15 cellular contexts compared by ENCODE assay signal in the genomic region with DNA sequence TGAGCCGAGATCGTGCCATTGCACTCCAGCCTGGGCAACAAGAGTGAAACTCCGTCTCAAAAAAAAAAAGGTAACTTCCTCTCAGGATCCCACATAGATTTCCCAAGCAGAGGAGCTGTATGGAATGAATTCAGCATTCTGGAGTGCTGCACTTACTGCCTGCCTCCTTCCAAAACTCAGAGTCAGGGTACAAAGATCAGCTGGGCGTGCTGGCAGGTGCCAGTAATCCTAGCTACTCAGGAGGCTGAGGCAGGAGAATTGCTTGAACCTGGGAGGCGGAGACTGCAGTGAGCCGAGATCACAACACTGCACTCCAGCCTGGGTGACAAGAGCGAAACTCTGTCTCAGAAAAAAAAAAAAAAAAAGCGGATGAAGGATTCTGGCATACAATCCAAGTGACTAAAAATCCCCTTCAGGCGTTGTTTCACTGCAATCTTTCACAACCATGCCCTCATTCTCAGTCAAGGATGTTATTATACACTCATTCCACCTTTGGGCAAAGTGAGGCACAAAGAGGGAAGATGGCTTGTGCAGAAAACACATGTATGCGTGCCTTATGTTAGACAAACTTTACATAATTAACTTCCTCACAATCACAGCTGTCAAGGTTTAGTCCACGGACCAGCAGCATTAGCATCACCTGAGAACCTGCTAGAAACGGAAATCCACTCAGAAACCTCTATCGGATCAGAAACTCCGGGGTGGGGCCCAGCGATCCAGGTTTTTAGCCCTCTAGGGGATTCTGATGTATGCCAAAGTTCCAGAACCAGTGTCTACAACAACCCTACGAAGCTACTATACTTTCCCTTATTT. TPM values are rescaled to one million over a fixed set of nuclear protein-coding genes. Genes with fewer than 3 reads are reported as not detected.
DNase-seq lines count a peak whose midpoint lies in the region; ATAC-seq, FAIRE-seq and TF ChIP-seq lines count a peak whose summit lies in the region.
"Had no signal": no experiment of that assay in that cellular context is flagged by ENCODE, and none has a peak within 500 bp of the region (broad histone marks: within the 10 kb centered on the region; RNA-seq: fewer than 3 reads in every experiment).

No MANE protein-coding gene starts in this region.

- peaks cover 30% of the 10 kb centered on the region for H3K4me1 ChIP-seq in CD4-positive, CD25-positive, alpha-beta regulatory T cell (ENCODE audit: control insufficient read depth, insufficient read depth, low read length, poor library complexity, severe bottlenecking)
- H3K4me1 ChIP-seq in OCI-LY1 (ENCODE audit: insufficient read depth, low read length, severe bottlenecking) (peaks cover 23% of the 10 kb centered on the region), muscle layer of duodenum (ENCODE audit: control insufficient read depth in 1 of 2, insufficient read depth in 2 of 2, low read length in 2 of 2) (peaks cover 6 to 25% of the 10 kb centered on the region in 2 donors), spleen (peaks cover 17 to 55% (median 37%) of the 10 kb centered on the region in 6 donors)

- no peaks in the 10 kb centered on the region for H3K27me3 ChIP-seq in CD4-positive, CD25-positive, alpha-beta regulatory T cell (ENCODE audit: control insufficient read depth, insufficient read depth, low read length)
- no peaks in the 10 kb centered on the region for H3K27me3 ChIP-seq in OCI-LY1 (ENCODE audit: insufficient read depth, low read length)
- H3K27me3 ChIP-seq in bronchial epithelial cell (ENCODE audit: control insufficient read depth, insufficient read depth, low read length): no peaks in the 10 kb centered on the region
- no peaks in the 10 kb centered on the region for H3K27me3 ChIP-seq in muscle layer of duodenum (ENCODE audit: low read depth, low read length)
- no peaks in the 10 kb centered on the region for H3K27me3 ChIP-seq in spleen (replicated peaks in 1 of 7)
- H3K27me3 ChIP-seq: dorsolateral prefrontal cortex, gastroesophageal sphincter had no signal

- no peak for FAIRE-seq in bronchial epithelial cell (lab: Jason Lieb, UNC)
- FAIRE-seq: TTC549 had no signal

- no peak for TF ChIP-seq CTCF in OCI-LY1 (IDR thresholded peaks at IDR 0.05; ENCODE audit: low read length)
- no peak for TF ChIP-seq CTCF in bronchial epithelial cell (IDR thresholded peaks at IDR 0.05; ENCODE audit: insufficient read depth, low read length, severe bottlenecking)
- TF ChIP-seq CTCF in endothelial cell (IDR thresholded peaks at IDR 0.05; ENCODE audit: unreplicated experiment): no peak
- no peak for TF ChIP-seq CTCF in spleen (IDR thresholded peaks at IDR 0.05 in 8 of 11, conservative IDR thresholded peaks at IDR 0.05 in 3 of 11)

- peaks cover 4 to 38% (median 27%) of the 10 kb centered on the region in 4 donors for H3K4me1 Mint-ChIP-seq in CD4-positive, CD25-positive, alpha-beta regulatory T cell
- H3K4me1 Mint-ChIP-seq in endothelial cell (ENCODE audit: unreplicated experiment): peaks cover 6% of the 10 kb centered on the region

- H3K79me2 ChIP-seq in OCI-LY1 (ENCODE audit: insufficient read depth, low read length): peaks cover 5% of the 10 kb centered on the region

- H3K4me3 Mint-ChIP-seq in CD4-positive, CD25-positive, alpha-beta regulatory T cell: peak overlapping the region; percentile 92 to 97 (median 96)
- H3K4me3 Mint-ChIP-seq in endothelial cell (ENCODE audit: unreplicated experiment): no peak overlapping the region

- no peak overlapping the region for H3K4me3 ChIP-seq in CD4-positive, CD25-positive, alpha-beta regulatory T cell (ENCODE audit: low read depth, low read length)
- no peak overlapping the region for H3K4me3 ChIP-seq in OCI-LY1 (ENCODE audit: low read depth, low read length, poor library complexity, severe bottlenecking)
- no peak overlapping the region for H3K4me3 ChIP-seq in bronchial epithelial cell (ENCODE audit: low read depth, low read length)
- H3K4me3 ChIP-seq in muscle layer of duodenum (ENCODE audit: low read depth in 1 of 2, low read length in 2 of 2): no peak overlapping the region
- H3K4me3 ChIP-seq in spleen: peak overlapping the region in 1 of 8 donors; percentile 79

- no peaks in the 10 kb centered on the region for H3K9me3 ChIP-seq in CD4-positive, CD25-positive, alpha-beta regulatory T cell (ENCODE audit: control insufficient read depth in 2 of 2, low read length in 2 of 2)
- H3K9me3 ChIP-seq in OCI-LY1 (ENCODE audit: low read length) (no peaks in the 10 kb centered on the region), muscle layer of duodenum (ENCODE audit: control insufficient read depth in 1 of 2, low read length in 2 of 2) (no peaks in the 10 kb centered on the region), spleen (no peaks in the 10 kb centered on the region)
- H3K9me3 ChIP-seq: gastroesophageal sphincter had no signal

- H2AFZ ChIP-seq in OCI-LY1 (ENCODE audit: low read length): peak overlapping the region; percentile 89

- peak overlapping the region in 1 of 3 donors; percentile 96 for H3K27ac Mint-ChIP-seq in CD4-positive, CD25-positive, alpha-beta regulatory T cell
- no peak overlapping the region for H3K27ac Mint-ChIP-seq in endothelial cell (ENCODE audit: unreplicated experiment)

- no peaks in the 10 kb centered on the region for H3K9me2 ChIP-seq in OCI-LY1 (ENCODE audit: low read depth, low read length)

- no peaks in the 10 kb centered on the region for H4K20me1 ChIP-seq in OCI-LY1 (ENCODE audit: insufficient read depth, low read length)

- WGBS in spleen, 5 donors: 78 to 82% (median 78%) methylated on average over 16 of the region's 16 CpGs

- no peak overlapping the region for H3K27ac ChIP-seq in CD4-positive, CD25-positive, alpha-beta regulatory T cell (ENCODE audit: insufficient read depth, low read length, poor library complexity, severe bottlenecking)
- H3K27ac ChIP-seq in OCI-LY1 (ENCODE audit: low read depth, low read length, poor library complexity, severe bottlenecking) (peak overlapping the region; percentile 83), muscle layer of duodenum (ENCODE audit: low read length) (peak overlapping the region; percentile 51), spleen (peak overlapping the region in 3 of 8 donors; percentile 92 to 95 (median 93))

- peak overlapping the region; percentile 97 for H3K4me2 ChIP-seq in OCI-LY1 (ENCODE audit: low read length)

- peak overlapping the region; percentile 32; the same call in 1 of the 2 replicates for H3K9ac ChIP-seq in OCI-LY1 (ENCODE audit: low read length)

- H3K36me3 ChIP-seq in CD4-positive, CD25-positive, alpha-beta regulatory T cell (ENCODE audit: control insufficient read depth, insufficient read depth, low read length): peaks cover 17% of the 10 kb centered on the region
- H3K36me3 ChIP-seq in OCI-LY1 (ENCODE audit: insufficient read depth, low read length): peaks cover 18% of the 10 kb centered on the region
- peaks cover 9% of the 10 kb centered on the region for H3K36me3 ChIP-seq in bronchial epithelial cell (ENCODE audit: control insufficient read depth, insufficient read depth, low read length)
- H3K36me3 ChIP-seq in muscle layer of duodenum (ENCODE audit: control insufficient read depth in 1 of 2, insufficient read depth in 2 of 2, low read length in 2 of 2): peaks cover 5 to 10% of the 10 kb centered on the region in 2 donors
- peaks cover 0 to 25% (median 21%) of the 10 kb centered on the region in 6 donors for H3K36me3 ChIP-seq in spleen

- H3K36me3 Mint-ChIP-seq in CD4-positive, CD25-positive, alpha-beta regulatory T cell: peaks cover 6% of the 10 kb centered on the region
- no peaks in the 10 kb centered on the region for H3K36me3 Mint-ChIP-seq in endothelial cell (ENCODE audit: low read depth, unreplicated experiment)

- no peaks in the 10 kb centered on the region for H3K9me3 Mint-ChIP-seq in CD4-positive, CD25-positive, alpha-beta regulatory T cell
- H3K9me3 Mint-ChIP-seq in endothelial cell (ENCODE audit: unreplicated experiment): no peaks in the 10 kb centered on the region

- no peak for ATAC-seq in CD4-positive, CD25-positive, alpha-beta regulatory T cell (ENCODE audit: low read depth in 2 of 2)
- ATAC-seq in GM21447 (IDR thresholded peaks at IDR 0.05; ENCODE audit: unreplicated experiment) (no peak), HG02623 (IDR thresholded peaks at IDR 0.05; ENCODE audit: unreplicated experiment) (no peak)
- ATAC-seq: gastroesophageal sphincter had no signal

- intact Hi-C loops in spleen (cut with DNase I; ENCODE audit: low total_unique reads): loop anchor here (5.0 kb wide), 2 partner anchors 43 to 63 kb away; no protein-coding TSS in a partner anchor

- no peak for DNase-seq in CD4-positive, CD25-positive, alpha-beta regulatory T cell
- DNase-seq in bronchial epithelial cell (ENCODE audit: low read depth) (peak; percentile 59), endothelial cell (ENCODE audit: low spot score) (no peak), spleen (no peak)
- DNase-seq: activated CD8-positive, alpha-beta memory T cell treated with anti-CD3 and anti-CD28 coated beads, Interleukin-2, amount 10 ng/mL, durations not matched to agents 7 days and 5 days; dorsolateral prefrontal cortex; NCI-H1105; NCI-H524; stimulated activated CD4-positive, alpha-beta T cell treated with anti-CD3 and anti-CD28 coated beads, Interleukin-15, amount 100 ng/mL, for 24 hours had no signal

- no peak for TF ChIP-seq POLR2A in spleen (IDR thresholded peaks at IDR 0.05)

- H3F3A ChIP-seq in OCI-LY1 (ENCODE audit: insufficient read depth, low read length): no peaks in the 10 kb centered on the region

- peaks cover 4% of the 10 kb centered on the region for H3K27me3 Mint-ChIP-seq in CD4-positive, CD25-positive, alpha-beta regulatory T cell
- H3K27me3 Mint-ChIP-seq in endothelial cell (ENCODE audit: unreplicated experiment): no peaks in the 10 kb centered on the region
- H3K27me3 Mint-ChIP-seq: activated CD8-positive, alpha-beta memory T cell treated with anti-CD3 and anti-CD28 coated beads, Interleukin-2, amount 10 ng/mL, durations not matched to agents 7 days and 5 days had no signal

RNA-seq across cellular contexts. Expression of a gene that starts 1.1 kb away (rescaled TPM):
- 38.2 TPM for total RNA-seq in CD4-positive, CD25-positive, alpha-beta regulatory T cell
- polyA plus RNA-seq in CD4-positive, CD25-positive, alpha-beta regulatory T cell: 10 to 100 TPM; 33.7 to 46.9 (median 41.2) TPM
- total RNA-seq in bronchial epithelial cell: 39.8 and 50.1 TPM in 2 replicates
- total RNA-seq in endothelial cell (ENCODE audit: unreplicated experiment): 15.7 TPM
- total RNA-seq in spleen: 10 to 100 TPM; 24.0 to 55.3 (median 30.2) TPM
- polyA plus RNA-seq in spleen: 10 to 100 TPM; 28.5 to 33.9 (median 31.1) TPM

RNA-seq across cellular contexts. Expression of a gene that starts 9.6 kb away (rescaled TPM):
- 209 TPM for total RNA-seq in CD4-positive, CD25-positive, alpha-beta regulatory T cell
- 100 to 1,000 TPM; 321 to 829 (median 545) TPM for polyA plus RNA-seq in CD4-positive, CD25-positive, alpha-beta regulatory T cell
- total RNA-seq in bronchial epithelial cell (1,816 and 1,987 TPM in 2 replicates), endothelial cell (ENCODE audit: unreplicated experiment) (18.6 TPM), spleen (100 to 1,000 TPM; 158 to 544 (median 389) TPM)
- polyA plus RNA-seq in spleen: 100 to 1,000 TPM; 371 to 519 (median 445) TPM

RNA-seq across cellular contexts. Expression of a gene that starts 11.8 kb away (rescaled TPM):
- total RNA-seq in CD4-positive, CD25-positive, alpha-beta regulatory T cell: 24.8 TPM
- polyA plus RNA-seq in CD4-positive, CD25-positive, alpha-beta regulatory T cell: 10 to 100 TPM; 10.9 to 19.2 (median 13.1) TPM
- 40.3 and 45.6 TPM in 2 replicates for total RNA-seq in bronchial epithelial cell
- 110 TPM for total RNA-seq in endothelial cell (ENCODE audit: unreplicated experiment)
- 100 to 1,000 TPM in 5 of 7 donors, 10 to 100 TPM in 2; 69.9 to 151 (median 106) TPM for total RNA-seq in spleen
- polyA plus RNA-seq in spleen: 10 to 100 TPM; 24.6 to 62.0 (median 34.2) TPM

RNA-seq across cellular contexts. Expression of a gene that starts 26.5 kb away (rescaled TPM):
- total RNA-seq in CD4-positive, CD25-positive, alpha-beta regulatory T cell: 2.0 TPM
- polyA plus RNA-seq in CD4-positive, CD25-positive, alpha-beta regulatory T cell: 1 to 10 TPM; 1.1 to 5.8 (median 3.4) TPM
- total RNA-seq in bronchial epithelial cell (2.2 and 3.4 TPM in 2 replicates), endothelial cell (ENCODE audit: unreplicated experiment) (13.4 TPM), spleen (10 to 100 TPM in 5 of 7 donors, 1 to 10 TPM in 2; 9.3 to 17.8 (median 11.2) TPM)
- polyA plus RNA-seq in spleen: 10 to 100 TPM; 14.7 to 26.6 (median 15.4) TPM

RNA-seq across cellular contexts. Expression of a gene that starts 45.5 kb away (rescaled TPM):
- total RNA-seq in CD4-positive, CD25-positive, alpha-beta regulatory T cell: 126 TPM
- polyA plus RNA-seq in CD4-positive, CD25-positive, alpha-beta regulatory T cell: 10 to 100 TPM; 10.1 to 17.8 (median 16.2) TPM
- total RNA-seq in bronchial epithelial cell (15.5 and 15.6 TPM in 2 replicates), endothelial cell (ENCODE audit: unreplicated experiment) (11.6 TPM), spleen (10 to 100 TPM; 38.0 to 78.9 (median 61.2) TPM)
- polyA plus RNA-seq in spleen: 10 to 100 TPM; 17.7 to 51.7 (median 35.2) TPM
